ENCODE assay signal across 8 cellular contexts in genomic region chr4:139858436-139859225, GRCh38.
A peak's percentile ranks its signal among the peaks of the same experiment; 100 is the strongest.
DNase-seq lines count a peak whose midpoint lies in the region; ATAC-seq lines count a peak whose summit lies in the region.
"Had no signal": no experiment of that assay in that cellular context is flagged by ENCODE, and none has a peak within 500 bp of the region (broad histone marks: within the 10 kb centered on the region; RNA-seq: fewer than 3 reads in every experiment).

No MANE protein-coding gene starts in this region.

- peaks cover 28 to 34% of the 10 kb centered on the region in 2 donors for H3K4me1 Mint-ChIP-seq in immature natural killer cell

- no peaks in the 10 kb centered on the region for H3K9me3 Mint-ChIP-seq in immature natural killer cell

- H3K4me3 Mint-ChIP-seq in immature natural killer cell: no peak overlapping the region

- no peaks in the 10 kb centered on the region for H3K36me3 Mint-ChIP-seq in immature natural killer cell

- peak; percentile 40 for DNase-seq in kidney tubule cell (ENCODE audit: low spot score)
- no peak for DNase-seq in occipital lobe (lab: John Stamatoyannopoulos, UW)
- no peak for DNase-seq in immature natural killer cell
- DNase-seq in islet precursor cell: no peak
- DNase-seq: mammary epithelial cell had no signal

- H3K27me3 Mint-ChIP-seq in immature natural killer cell (ENCODE audit: low read depth in 3 of 3): peaks cover 0 to 4% (median 3%) of the 10 kb centered on the region in 3 donors

- H3K27ac Mint-ChIP-seq in immature natural killer cell: peak overlapping the region in 2 of 6 donors; percentile 13 to 32

- ATAC-seq in GM18861 (IDR thresholded peaks at IDR 0.05; ENCODE audit: unreplicated experiment) (peak; percentile 98), GM21381 (IDR thresholded peaks at IDR 0.05; ENCODE audit: unreplicated experiment) (peak; percentile 94), HG03139 (IDR thresholded peaks at IDR 0.05; ENCODE audit: unreplicated experiment) (peak; percentile 88)
